20 cellular contexts compared by ENCODE assay signal in the genomic region with DNA sequence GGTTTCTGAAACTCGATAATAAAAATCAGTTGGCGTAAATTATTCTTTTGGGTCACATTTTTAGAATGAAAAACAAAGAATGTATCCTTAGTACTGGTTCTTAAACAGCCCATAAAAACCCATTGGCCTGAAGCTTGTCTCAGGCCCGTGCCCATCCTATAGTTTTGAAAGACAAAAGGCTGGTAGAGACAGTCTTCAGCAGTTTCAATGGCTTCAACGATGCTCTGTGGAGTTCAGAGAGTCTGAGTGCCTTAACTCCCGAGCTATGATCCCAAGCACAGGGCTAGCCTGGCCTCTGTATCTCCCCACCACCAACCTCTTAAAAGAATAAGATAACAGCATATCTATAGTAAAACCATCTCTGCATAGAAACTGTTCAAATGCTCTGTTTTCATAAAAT.
"Had no signal": no experiment of that assay in that cellular context is flagged by ENCODE, and none has a peak within 500 bp of the region (broad histone marks: within the 10 kb centered on the region; RNA-seq: fewer than 3 reads in every experiment).

No MANE protein-coding gene starts in this region.

- H3K4me3 ChIP-seq: lower lobe of right lung, ovary, psoas muscle, sigmoid colon, testis, tibial artery had no signal

- H3K27me3 ChIP-seq: ovary, sigmoid colon, testis, tibial artery had no signal

- ATAC-seq: effector memory CD8-positive, alpha-beta T cell; left ventricle myocardium superior; lower lobe of right lung; natural killer cell; psoas muscle; right cardiac atrium; stimulated activated memory B cell treated with anti-CD40 and anti-IgM and Interleukin-4, amounts not matched to agents 10 μg/mL and 1 μg/mL and 100 μg/mL, for 72 hours; stimulated activated naive CD8-positive, alpha-beta T cell treated with anti-CD3 and anti-CD28 coated beads, Interleukin-15, Interleukin-2, amounts not matched to agents 100 U/mL and 50 U/mL, for 24 hours had no signal

- H3K4me1 ChIP-seq: lower lobe of right lung, psoas muscle, sigmoid colon, testis, tibial artery had no signal

- DNase-seq: cortex of kidney; effector memory CD8-positive, alpha-beta T cell; hypothalamus; left ventricle myocardium superior; lower lobe of right lung; natural killer cell; nucleus accumbens; ovary; posterior cingulate gyrus; psoas muscle; right cardiac atrium; sigmoid colon; stimulated activated CD4-positive, alpha-beta T cell treated with anti-CD3 and anti-CD28 coated beads, Interleukin-2, amount 100 ng/mL, for 24 hours; stimulated activated CD4-positive, alpha-beta T cell treated with anti-CD3 and anti-CD28 coated beads, Interleukin-4, amount 100 ng/mL, for 4 hours; stimulated activated naive CD8-positive, alpha-beta T cell treated with anti-CD3 and anti-CD28 coated beads, Interleukin-15, Interleukin-2, amounts not matched to agents 100 U/mL and 50 U/mL, for 24 hours; substantia nigra; testis; tibial artery had no signal

- FAIRE-seq: keratinocyte had no signal

- H3K36me3 ChIP-seq: lower lobe of right lung, ovary, sigmoid colon, tibial artery had no signal

- H3K9me3 ChIP-seq: lower lobe of right lung, ovary, psoas muscle, sigmoid colon, testis, tibial artery had no signal
